Comparison of ENCODE assay signal across 10 cellular contexts in genomic region chr15:101198820-101199219, GRCh38. TPM values are rescaled to one million over a fixed set of nuclear protein-coding genes. Genes with fewer than 3 reads are reported as not detected.
DNase-seq lines count a peak whose midpoint lies in the region; ATAC-seq, FAIRE-seq and TF ChIP-seq lines count a peak whose summit lies in the region.
"Had no signal": no experiment of that assay in that cellular context is flagged by ENCODE, and none has a peak within 500 bp of the region (broad histone marks: within the 10 kb centered on the region; RNA-seq: fewer than 3 reads in every experiment).

No MANE protein-coding gene starts in this region.

- H3K9me2 ChIP-seq in Loucy (replicated peaks; ENCODE audit: low read depth, low read length), result no peaks in the 10 kb centered on the region

- intact Hi-C loops in GM12878 (cut with micrococcal nuclease; ENCODE audit: unreplicated experiment), result loop anchor here (2.0 kb wide), 2 partner anchors 44 to 60 kb away; no protein-coding TSS in a partner anchor

- no peaks in the 10 kb centered on the region for H3K9me3 ChIP-seq in Loucy (ENCODE audit: insufficient read depth, low read depth, low read length)
- no peaks in the 10 kb centered on the region for H3K9me3 ChIP-seq in GM12878 (replicated peaks; ENCODE audit: control insufficient read depth, insufficient read depth, low read length)
- H3K9me3 ChIP-seq in neutrophil, result no peaks in the 10 kb centered on the region

- H3K9ac ChIP-seq in Loucy (ENCODE audit: low read depth, low read length, poor library complexity, severe bottlenecking) (peak overlapping the region; percentile 7), GM12878 (ENCODE audit: control insufficient read depth, insufficient read depth, low read length) (peak overlapping the region; percentile 72)

- peaks cover 98% of the 10 kb centered on the region for H3K79me2 ChIP-seq in Loucy (ENCODE audit: insufficient read depth, low read length)
- peaks cover 69% of the 10 kb centered on the region for H3K79me2 ChIP-seq in GM12878 (ENCODE audit: control insufficient read depth, insufficient read depth, low read length)

- TF ChIP-seq EP300 in GM12878 (IDR thresholded peaks at IDR 0.05; ENCODE audit: borderline replicate concordance in 1 of 2, control insufficient read depth in 1 of 2, low read depth in 2 of 2, low read length in 2 of 2), result no peak

- H3F3A ChIP-seq in Loucy (ENCODE audit: low read depth), result peaks cover 15% of the 10 kb centered on the region; the same call in 1 of the 2 replicates

- FAIRE-seq in GM12878 (lab: Jason Lieb, UNC), result no peak
- FAIRE-seq in urothelium cell line (lab: Jason Lieb, UNC), result no peak

- H4K20me1 ChIP-seq in Loucy (ENCODE audit: insufficient read depth, low read length, poor library complexity, severe bottlenecking), result peaks cover 94% of the 10 kb centered on the region
- H4K20me1 ChIP-seq in GM12878 (ENCODE audit: control insufficient read depth, insufficient read depth), result no peaks in the 10 kb centered on the region

- DNase-seq in EH (ENCODE audit: low read depth), result peak; percentile 63
- no peak for DNase-seq in GM12878 (ENCODE audit: low read depth, low spot score)
- no peak for DNase-seq in NCI-H187 (lab: John Stamatoyannopoulos, UW)
- DNase-seq in urothelium cell line (ENCODE audit: low spot score), result no peak
- DNase-seq: activated CD8-positive, alpha-beta memory T cell treated with anti-CD3 and anti-CD28 coated beads for 24 hours; DMS79 treated with DMSO at 0.1 percent for 48 hours had no signal

- no peaks in the 10 kb centered on the region for H3K27me3 ChIP-seq in Loucy (ENCODE audit: insufficient read depth, low read length, poor library complexity, severe bottlenecking)
- H3K27me3 ChIP-seq in GM12878 (replicated peaks in 1 of 2; ENCODE audit: control insufficient read depth in 2 of 2, insufficient read depth in 2 of 2, low read length in 1 of 2), result no peaks in the 10 kb centered on the region
- H3K27me3 ChIP-seq in neutrophil, result no peaks in the 10 kb centered on the region

- peak overlapping the region; percentile 43 for H3K4me2 ChIP-seq in Loucy (ENCODE audit: low read depth, low read length, poor library complexity, severe bottlenecking)
- H3K4me2 ChIP-seq in GM12878 (ENCODE audit: control insufficient read depth, insufficient read depth), result peak overlapping the region; percentile 81

- H3K27ac ChIP-seq in GM12878 (ENCODE audit: control insufficient read depth, insufficient read depth) (peak overlapping the region; percentile 94), neutrophil (peak overlapping the region; percentile 84)

- in situ Hi-C loops in GM12878 (cut with MboI), result no loop called here

- SMC1A ChIA-PET in GM12878 (lab: Charles Lee; ENCODE audit: uncharacterized antibody, unreplicated experiment), result interaction anchor here (0.6 to 4.8 kb wide), 7 partner anchors 9 to 73 kb away, joined by 3 to 35 read pairs (median 5); no protein-coding TSS in a partner anchor

- H3K36me3 ChIP-seq in Loucy (ENCODE audit: insufficient read depth, low read length), result no peaks in the 10 kb centered on the region; the same call in 1 of the 2 replicates
- peaks cover 0 to 2% of the 10 kb centered on the region in 2 experiments; a peak in 3 of 4 replicates for H3K36me3 ChIP-seq in GM12878 (ENCODE audit: control insufficient read depth in 2 of 2, insufficient read depth in 2 of 2, low read length in 1 of 2)
- no peaks in the 10 kb centered on the region for H3K36me3 ChIP-seq in neutrophil

- RAD21 ChIA-PET in GM12878 (lab: Charles Lee; ENCODE audit: unreplicated experiment), result interaction anchor here (1.1 to 3.6 kb wide), 6 partner anchors 10 to 77 kb away, joined by 3 to 19 read pairs (median 4); no protein-coding TSS in a partner anchor

- H3K4me3 ChIP-seq in Loucy (ENCODE audit: low read length, poor library complexity, severe bottlenecking), result no peak overlapping the region
- peak overlapping the region; percentile 53; the same call in 1 of the 2 replicates for H3K4me3 ChIP-seq in GM12878
- no peak overlapping the region for H3K4me3 ChIP-seq in neutrophil (ENCODE audit: low read depth in 1 of 2, low read length in 1 of 2)

- POLR2A ChIA-PET in GM12878 (lab: Charles Lee), result interaction anchor here (0.6 kb wide), 1 partner anchor 72 kb away, joined by 3 read pairs; no protein-coding TSS in a partner anchor

- TF ChIP-seq RAD21 in GM12878 (IDR thresholded peaks at IDR 0.05; ENCODE audit: insufficient read depth, low read depth, low read length), result no peak

- BruUV-seq in GM12878 (replicated peaks; lab: Mats Ljungman, UMichigan), result no TSS peak

- no peak for TF ChIP-seq POLR2A in GM12878 (IDR thresholded peaks at IDR 0.05; ENCODE audit: low read depth, low read length)

- ATAC-seq in GM12878 (no peak), GM21619 (IDR thresholded peaks at IDR 0.05; ENCODE audit: unreplicated experiment) (no peak), HG03521 (IDR thresholded peaks at IDR 0.05; ENCODE audit: unreplicated experiment) (no peak)

- WGBS in GM12878 (ENCODE audit: insufficient coverage, insufficient replicate concordance, low lambda C conversion rate, missing lambda C conversion rate), result 29% methylated on average over 6 of the region's 6 CpGs

- TF ChIP-seq CTCF in Loucy (conservative IDR thresholded peaks at IDR 0.05; ENCODE audit: low read length) (no peak), GM12878 (IDR thresholded peaks at IDR 0.05 in 2 of 3, conservative IDR thresholded peaks at IDR 0.05 in 1 of 3; ENCODE audit: control insufficient read depth in 2 of 3, extremely low read depth in 1 of 3, insufficient read depth in 1 of 3, low read depth in 3 of 3, low read length in 3 of 3) (no peak), neutrophil (IDR thresholded peaks at IDR 0.05) (no peak)

- H3K4me1 ChIP-seq in Loucy (ENCODE audit: insufficient read depth, low read length, poor library complexity, severe bottlenecking) (peaks cover 70% of the 10 kb centered on the region), GM12878 (ENCODE audit: control insufficient read depth, insufficient read depth, low read length) (peaks cover 47% of the 10 kb centered on the region), neutrophil (ENCODE audit: control insufficient read depth in 1 of 2, insufficient read depth in 1 of 2, low read depth in 1 of 2, low read length in 1 of 2) (peaks cover 64 to 72% of the 10 kb centered on the region in 2 experiments)

- CTCF ChIA-PET in GM12878 (lab: Yijun Ruan, JAX), result interaction anchor here (0.8 to 2.5 kb wide), 4 partner anchors 9 to 46 kb away, joined by 3 to 10 read pairs (median 4); no protein-coding TSS in a partner anchor

- H2AFZ ChIP-seq in Loucy (ENCODE audit: low read length) (no peak overlapping the region), GM12878 (ENCODE audit: control insufficient read depth, low read depth, low read length) (no peak overlapping the region)

TF ChIP-seq in GM12878, 131 proteins besides CTCF, POLR2A, EP300 and RAD21 (continues in another document):
- TF ChIP-seq TAF1 (IDR thresholded peaks at IDR 0.05; ENCODE audit: borderline replicate concordance, low read depth, low read length) (no peak), CHD4 (IDR thresholded peaks at IDR 0.05) (no peak), MLLT1 (IDR thresholded peaks at IDR 0.05) (peak; percentile 18; the same call in 1 of the 2 replicates), RELB (IDR thresholded peaks at IDR 0.05; ENCODE audit: low read depth) (no peak), BHLHE40 (IDR thresholded peaks at IDR 0.05; ENCODE audit: borderline replicate concordance in 1 of 2, low read depth in 2 of 2, low read length in 1 of 2) (peak in 1 of 2 experiments; percentile 64; a peak in 2 of 4 replicates), SIN3A (IDR thresholded peaks at IDR 0.05; ENCODE audit: low read depth, low read length) (no peak), MTA2 (IDR thresholded peaks at IDR 0.05; ENCODE audit: low read depth) (no peak)

RNA-seq across cellular contexts. Expression of gene CHSY1, which starts 53.0 kb away (rescaled TPM):
- total RNA-seq in GM12878 (2013; cell fraction: nucleolus; rRNA removed), result 82.5 and 96.0 TPM in 2 replicates
- total RNA-seq in GM12878 (2014; rRNA removed) (9.8 and 11.1 TPM in 2 replicates), GM12878 (2014; rRNA removed; fragmentation: Illumina TruSeq; extraction: Trizol) (14.2 and 14.7 TPM in 2 replicates), GM12878 (2021) (17.5 and 17.8 TPM in 2 replicates)
- polyA plus RNA-seq in GM12878 (2011; ENCODE audit: low read depth), result 7.5 TPM
- polyA plus RNA-seq in GM12878 (2011; rRNA removed) (31.2 and 41.1 TPM in 2 replicates), GM12878 (2014; fragmentation: Illumina TruSeq; extraction: Trizol) (16.1 and 18.9 TPM in 2 replicates), GM12878 (2014; fragmentation: Nextera tagmentation; extraction: Ambion mirVana) (10 to 100 TPM in 1 of 2 experiments, 1 to 10 TPM in 1; 5.1 to 10.0 TPM), GM12878 (2014; rRNA removed) (10.8 and 11.0 TPM in 2 replicates), GM12878 (2016; fragmentation: Nextera tagmentation; extraction: Ambion mirVana) (1 to 10 TPM; 1.4 to 1.8 TPM)
- 17.9 and 23.9 TPM in 2 replicates for polyA plus RNA-seq in GM12878 (2011; cell fraction: cytosol; rRNA removed)
- 19.2 and 19.8 TPM in 2 replicates for polyA plus RNA-seq in GM12878 (2011; cell fraction: nucleus; rRNA removed)
- 7.4 and 12.5 TPM in 2 replicates for polyA plus RNA-seq in GM12878 (2012)
- polyA minus RNA-seq in GM12878 (2011; rRNA and poly(A)+ RNA removed), result 36.3 and 39.7 TPM in 2 replicates
- 14.3 and 16.0 TPM in 2 replicates for polyA minus RNA-seq in GM12878 (2011; cell fraction: cytosol; rRNA and poly(A)+ RNA removed)
- 13.2 and 20.8 TPM in 2 replicates for polyA minus RNA-seq in GM12878 (2011; cell fraction: nucleus; rRNA and poly(A)+ RNA removed)
